1 cellular context compared by ENCODE assay signal in the genomic region with DNA sequence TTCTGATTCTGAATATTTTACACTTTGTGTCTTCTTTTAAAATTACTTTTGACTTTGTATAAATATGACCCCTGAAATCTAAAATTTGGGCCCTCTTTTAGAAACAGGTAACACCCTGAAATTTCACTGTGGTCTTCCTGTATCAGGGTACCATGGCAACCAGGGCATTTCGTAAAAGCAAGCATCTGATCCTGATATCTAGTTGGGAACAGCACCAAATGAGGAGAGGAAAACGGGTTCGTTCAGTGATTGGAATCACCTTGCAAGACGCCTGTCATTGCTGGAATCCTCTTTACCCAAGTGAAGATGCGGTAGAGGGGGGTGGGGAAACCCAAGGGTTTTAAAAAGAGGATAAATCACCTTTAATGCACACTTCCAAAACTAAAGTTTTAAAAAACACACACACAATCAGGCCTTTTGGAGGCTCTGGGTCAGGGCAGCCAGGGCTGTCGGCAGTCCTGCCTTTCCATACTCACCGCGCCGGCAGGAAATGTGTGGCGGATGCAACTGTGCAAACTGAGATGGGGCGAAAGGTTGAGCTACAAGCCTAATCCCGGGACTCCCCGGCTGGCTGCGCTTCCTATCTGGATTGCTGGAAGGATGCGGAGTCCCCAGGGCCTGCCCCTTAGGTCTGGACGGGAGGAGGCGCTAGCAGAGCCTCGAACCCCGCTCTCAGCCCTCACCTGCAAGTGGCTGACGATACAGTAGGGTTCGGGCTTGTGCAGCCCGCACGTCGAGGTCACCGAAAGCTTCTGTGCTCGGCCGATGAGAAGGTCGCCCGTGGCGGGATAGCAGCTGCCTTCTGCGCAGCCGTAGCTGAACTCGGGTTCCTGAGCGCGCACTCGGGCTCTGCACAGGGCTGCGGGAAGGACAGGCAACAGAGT.
TF ChIP-seq lines count a peak whose summit lies in the region.

No MANE protein-coding gene starts in this region.

TF ChIP-seq in WTC11, 78 proteins besides CTCF, POLR2A, EP300 and RAD21 (continued from another document):
- TF ChIP-seq, protein P1, sequence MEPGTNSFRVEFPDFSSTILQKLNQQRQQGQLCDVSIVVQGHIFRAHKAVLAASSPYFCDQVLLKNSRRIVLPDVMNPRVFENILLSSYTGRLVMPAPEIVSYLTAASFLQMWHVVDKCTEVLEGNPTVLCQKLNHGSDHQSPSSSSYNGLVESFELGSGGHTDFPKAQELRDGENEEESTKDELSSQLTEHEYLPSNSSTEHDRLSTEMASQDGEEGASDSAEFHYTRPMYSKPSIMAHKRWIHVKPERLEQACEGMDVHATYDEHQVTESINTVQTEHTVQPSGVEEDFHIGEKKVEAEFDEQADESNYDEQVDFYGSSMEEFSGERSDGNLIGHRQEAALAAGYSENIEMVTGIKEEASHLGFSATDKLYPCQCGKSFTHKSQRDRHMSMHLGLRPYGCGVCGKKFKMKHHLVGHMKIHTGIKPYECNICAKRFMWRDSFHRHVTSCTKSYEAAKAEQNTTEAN (CRISPR knock-in tag; IDR thresholded peaks at IDR 0.05) = no peak
- TF ChIP-seq ESRRA (CRISPR knock-in tag; IDR thresholded peaks at IDR 0.05; ENCODE audit: borderline replicate concordance) (no peak), CREM (CRISPR knock-in tag; IDR thresholded peaks at IDR 0.05) (no peak), ZNF263 (CRISPR knock-in tag; IDR thresholded peaks at IDR 0.05; ENCODE audit: low read depth) (no peak), SMAD3 (CRISPR knock-in tag; IDR thresholded peaks at IDR 0.05; ENCODE audit: borderline replicate concordance) (no peak)
- TF ChIP-seq, protein P2, sequence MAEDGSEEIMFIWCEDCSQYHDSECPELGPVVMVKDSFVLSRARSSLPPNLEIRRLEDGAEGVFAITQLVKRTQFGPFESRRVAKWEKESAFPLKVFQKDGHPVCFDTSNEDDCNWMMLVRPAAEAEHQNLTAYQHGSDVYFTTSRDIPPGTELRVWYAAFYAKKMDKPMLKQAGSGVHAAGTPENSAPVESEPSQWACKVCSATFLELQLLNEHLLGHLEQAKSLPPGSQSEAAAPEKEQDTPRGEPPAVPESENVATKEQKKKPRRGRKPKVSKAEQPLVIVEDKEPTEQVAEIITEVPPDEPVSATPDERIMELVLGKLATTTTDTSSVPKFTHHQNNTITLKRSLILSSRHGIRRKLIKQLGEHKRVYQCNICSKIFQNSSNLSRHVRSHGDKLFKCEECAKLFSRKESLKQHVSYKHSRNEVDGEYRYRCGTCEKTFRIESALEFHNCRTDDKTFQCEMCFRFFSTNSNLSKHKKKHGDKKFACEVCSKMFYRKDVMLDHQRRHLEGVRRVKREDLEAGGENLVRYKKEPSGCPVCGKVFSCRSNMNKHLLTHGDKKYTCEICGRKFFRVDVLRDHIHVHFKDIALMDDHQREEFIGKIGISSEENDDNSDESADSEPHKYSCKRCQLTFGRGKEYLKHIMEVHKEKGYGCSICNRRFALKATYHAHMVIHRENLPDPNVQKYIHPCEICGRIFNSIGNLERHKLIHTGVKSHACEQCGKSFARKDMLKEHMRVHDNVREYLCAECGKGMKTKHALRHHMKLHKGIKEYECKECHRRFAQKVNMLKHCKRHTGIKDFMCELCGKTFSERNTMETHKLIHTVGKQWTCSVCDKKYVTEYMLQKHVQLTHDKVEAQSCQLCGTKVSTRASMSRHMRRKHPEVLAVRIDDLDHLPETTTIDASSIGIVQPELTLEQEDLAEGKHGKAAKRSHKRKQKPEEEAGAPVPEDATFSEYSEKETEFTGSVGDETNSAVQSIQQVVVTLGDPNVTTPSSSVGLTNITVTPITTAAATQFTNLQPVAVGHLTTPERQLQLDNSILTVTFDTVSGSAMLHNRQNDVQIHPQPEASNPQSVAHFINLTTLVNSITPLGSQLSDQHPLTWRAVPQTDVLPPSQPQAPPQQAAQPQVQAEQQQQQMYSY (CRISPR knock-in tag; IDR thresholded peaks at IDR 0.05) = no peak; the same call in 1 of the 2 replicates
- TF ChIP-seq, protein P3, sequence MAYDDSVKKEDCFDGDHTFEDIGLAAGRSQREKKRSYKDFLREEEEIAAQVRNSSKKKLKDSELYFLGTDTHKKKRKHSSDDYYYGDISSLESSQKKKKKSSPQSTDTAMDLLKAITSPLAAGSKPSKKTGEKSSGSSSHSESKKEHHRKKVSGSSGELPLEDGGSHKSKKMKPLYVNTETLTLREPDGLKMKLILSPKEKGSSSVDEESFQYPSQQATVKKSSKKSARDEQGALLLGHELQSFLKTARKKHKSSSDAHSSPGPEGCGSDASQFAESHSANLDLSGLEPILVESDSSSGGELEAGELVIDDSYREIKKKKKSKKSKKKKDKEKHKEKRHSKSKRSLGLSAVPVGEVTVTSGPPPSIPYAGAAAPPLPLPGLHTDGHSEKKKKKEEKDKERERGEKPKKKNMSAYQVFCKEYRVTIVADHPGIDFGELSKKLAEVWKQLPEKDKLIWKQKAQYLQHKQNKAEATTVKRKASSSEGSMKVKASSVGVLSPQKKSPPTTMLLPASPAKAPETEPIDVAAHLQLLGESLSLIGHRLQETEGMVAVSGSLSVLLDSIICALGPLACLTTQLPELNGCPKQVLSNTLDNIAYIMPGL (CRISPR knock-in tag; IDR thresholded peaks at IDR 0.05) = 0 out of 2 replicates have a peak, but pooled peaks have one; percentile 18
- TF ChIP-seq, protein P4, sequence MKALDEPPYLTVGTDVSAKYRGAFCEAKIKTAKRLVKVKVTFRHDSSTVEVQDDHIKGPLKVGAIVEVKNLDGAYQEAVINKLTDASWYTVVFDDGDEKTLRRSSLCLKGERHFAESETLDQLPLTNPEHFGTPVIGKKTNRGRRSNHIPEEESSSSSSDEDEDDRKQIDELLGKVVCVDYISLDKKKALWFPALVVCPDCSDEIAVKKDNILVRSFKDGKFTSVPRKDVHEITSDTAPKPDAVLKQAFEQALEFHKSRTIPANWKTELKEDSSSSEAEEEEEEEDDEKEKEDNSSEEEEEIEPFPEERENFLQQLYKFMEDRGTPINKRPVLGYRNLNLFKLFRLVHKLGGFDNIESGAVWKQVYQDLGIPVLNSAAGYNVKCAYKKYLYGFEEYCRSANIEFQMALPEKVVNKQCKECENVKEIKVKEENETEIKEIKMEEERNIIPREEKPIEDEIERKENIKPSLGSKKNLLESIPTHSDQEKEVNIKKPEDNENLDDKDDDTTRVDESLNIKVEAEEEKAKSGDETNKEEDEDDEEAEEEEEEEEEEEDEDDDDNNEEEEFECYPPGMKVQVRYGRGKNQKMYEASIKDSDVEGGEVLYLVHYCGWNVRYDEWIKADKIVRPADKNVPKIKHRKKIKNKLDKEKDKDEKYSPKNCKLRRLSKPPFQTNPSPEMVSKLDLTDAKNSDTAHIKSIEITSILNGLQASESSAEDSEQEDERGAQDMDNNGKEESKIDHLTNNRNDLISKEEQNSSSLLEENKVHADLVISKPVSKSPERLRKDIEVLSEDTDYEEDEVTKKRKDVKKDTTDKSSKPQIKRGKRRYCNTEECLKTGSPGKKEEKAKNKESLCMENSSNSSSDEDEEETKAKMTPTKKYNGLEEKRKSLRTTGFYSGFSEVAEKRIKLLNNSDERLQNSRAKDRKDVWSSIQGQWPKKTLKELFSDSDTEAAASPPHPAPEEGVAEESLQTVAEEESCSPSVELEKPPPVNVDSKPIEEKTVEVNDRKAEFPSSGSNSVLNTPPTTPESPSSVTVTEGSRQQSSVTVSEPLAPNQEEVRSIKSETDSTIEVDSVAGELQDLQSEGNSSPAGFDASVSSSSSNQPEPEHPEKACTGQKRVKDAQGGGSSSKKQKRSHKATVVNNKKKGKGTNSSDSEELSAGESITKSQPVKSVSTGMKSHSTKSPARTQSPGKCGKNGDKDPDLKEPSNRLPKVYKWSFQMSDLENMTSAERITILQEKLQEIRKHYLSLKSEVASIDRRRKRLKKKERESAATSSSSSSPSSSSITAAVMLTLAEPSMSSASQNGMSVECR (CRISPR knock-in tag; IDR thresholded peaks at IDR 0.05; ENCODE audit: borderline replicate concordance) = peak; percentile 49; the same call in 1 of the 2 replicates
